Comparison of ENCODE assay signal across 8 cellular contexts in the genomic region with DNA sequence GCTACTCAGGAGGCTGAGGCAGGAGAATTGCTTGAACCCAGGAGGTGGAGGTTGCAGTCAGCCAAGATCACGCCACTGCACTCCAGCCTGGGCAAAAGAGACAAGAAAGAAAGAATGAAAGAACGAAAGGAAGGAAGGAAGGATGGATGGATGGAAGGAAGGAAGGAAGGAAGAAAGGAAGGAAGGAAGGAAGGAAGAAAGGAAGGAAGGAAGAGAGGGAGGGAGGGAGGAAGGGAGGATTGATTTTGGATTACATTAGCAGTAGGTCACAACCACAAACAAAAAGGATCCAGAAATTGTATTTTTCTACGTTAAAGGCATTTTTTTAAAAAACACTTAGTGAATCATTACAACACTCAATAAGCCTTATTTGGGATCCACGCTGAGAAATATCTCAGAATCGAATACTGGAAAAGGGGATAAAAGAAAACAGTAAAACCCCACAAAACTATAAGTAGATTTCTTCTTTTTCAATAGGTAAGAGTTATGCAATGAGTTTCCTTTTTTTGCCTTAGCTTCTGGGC.
"Had no signal": no experiment of that assay in that cellular context is flagged by ENCODE, and none has a peak within 500 bp of the region (broad histone marks: within the 10 kb centered on the region; RNA-seq: fewer than 3 reads in every experiment).

No MANE protein-coding gene starts in this region.

- H3K4me3 Mint-ChIP-seq: IgD-negative memory B cell had no signal

- H3K4me3 ChIP-seq: K562 had no signal

- H3K27ac ChIP-seq: HL-60, KMS-11 had no signal

- H3K9ac ChIP-seq: KMS-11 had no signal

- DNase-seq: IMR-90, KBM-7, KG1 had no signal

- H3K36me3 Mint-ChIP-seq: IgD-negative memory B cell had no signal

- H3K27ac Mint-ChIP-seq: IgD-negative memory B cell had no signal

- H3K4me2 ChIP-seq: KMS-11 had no signal

- ATAC-seq: HepG2, K562 had no signal

- H3K4me1 Mint-ChIP-seq: IgD-negative memory B cell had no signal
